In the genomic region with DNA sequence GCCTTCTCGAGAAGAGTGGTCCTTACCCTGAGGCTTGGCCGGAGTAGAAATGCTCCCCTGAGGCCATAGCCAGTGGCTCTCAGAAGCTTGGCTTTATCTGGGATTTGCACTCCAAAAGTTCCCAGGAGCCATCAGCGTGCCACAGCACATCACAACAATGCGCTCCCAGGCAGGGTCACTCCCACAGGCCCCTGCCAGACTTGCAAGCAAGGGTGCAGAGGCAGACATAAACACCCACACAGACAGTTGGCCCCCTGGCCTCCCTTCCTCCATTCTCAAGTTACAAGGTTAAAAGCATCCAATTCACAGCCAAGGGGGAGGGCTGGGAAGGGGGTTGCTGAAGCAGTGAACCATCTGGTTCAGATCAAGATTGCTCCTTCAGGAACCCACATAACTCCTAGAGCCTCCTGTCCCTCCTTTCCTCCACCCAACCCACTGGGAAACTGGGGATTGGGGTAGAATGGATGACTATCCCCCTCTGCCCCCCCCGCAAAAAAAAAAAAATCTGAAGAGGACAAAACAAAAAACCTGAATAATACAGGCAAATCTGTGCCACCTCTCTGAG, we compare ENCODE assay signal across 9 cellular contexts. TPM values are rescaled to one million over a fixed set of nuclear protein-coding genes. Genes with fewer than 3 reads are reported as not detected.
DNase-seq lines count a peak whose midpoint lies in the region; ATAC-seq, FAIRE-seq and TF ChIP-seq lines count a peak whose summit lies in the region.
"Had no signal": no experiment of that assay in that cellular context is flagged by ENCODE, and none has a peak within 500 bp of the region (broad histone marks: within the 10 kb centered on the region; RNA-seq: fewer than 3 reads in every experiment).

No MANE protein-coding gene starts in this region.

- TF ChIP-seq RAD21 in GM12878 (IDR thresholded peaks at IDR 0.05; ENCODE audit: insufficient read depth, low read depth, low read length), result 0 out of 2 replicates have a peak, but pooled peaks have one; percentile 5

- peaks cover 65% of the 10 kb centered on the region for H3K79me2 ChIP-seq in GM12878 (ENCODE audit: control insufficient read depth, insufficient read depth, low read length)

- no peak for TF ChIP-seq POLR2A in GM12878 (IDR thresholded peaks at IDR 0.05; ENCODE audit: low read depth, low read length)

- no peak overlapping the region for H2AFZ ChIP-seq in GM12878 (ENCODE audit: control insufficient read depth, low read depth, low read length)

- DNase-seq in D341Med (ENCODE audit: low spot score), result peak; percentile 78
- no peak for DNase-seq in GM12878 (ENCODE audit: low read depth, low spot score)
- peak; percentile 55 for DNase-seq in myocyte (ENCODE audit: low read depth)
- DNase-seq in NCI-H446 treated with DMSO at 0.1 percent for 48 hours (lab: John Stamatoyannopoulos, UW), result no peak
- no peak for DNase-seq in NK-92 treated with Interleukin-12 subunit alpha and Interleukin-12 subunit beta, amount 100 ng/mL, for 24 hours (lab: John Stamatoyannopoulos, UW)

- H3K27ac ChIP-seq in KOPT-K1 (ENCODE audit: low read depth, low read length, poor library complexity, severe bottlenecking) (peak overlapping the region; percentile 74), GM12878 (ENCODE audit: control insufficient read depth, insufficient read depth) (peak overlapping the region; percentile 71)

- 12% methylated on average over 5 of the region's 5 CpGs for WGBS in GM12878 (ENCODE audit: insufficient coverage, insufficient replicate concordance, low lambda C conversion rate, missing lambda C conversion rate)

- intact Hi-C loops in GM12878 (cut with micrococcal nuclease; ENCODE audit: unreplicated experiment), result loop anchor here (10.0 kb wide), 1 partner anchor 872 kb away; a partner anchor contains a TSS

- TSS peak; percentile 56 for BruUV-seq in GM12878 (replicated peaks; lab: Mats Ljungman, UMichigan)

- H3K4me3 ChIP-seq in GM12878, result peak overlapping the region; percentile 88

- POLR2A ChIA-PET in GM12878 (lab: Charles Lee), result interaction anchor here (0.7 to 4.3 kb wide), 15 partner anchors 9 to 88 kb away, joined by 3 to 30 read pairs (median 5); a partner anchor contains a TSS

- TF ChIP-seq EP300 in GM12878 (IDR thresholded peaks at IDR 0.05; ENCODE audit: borderline replicate concordance in 1 of 2, control insufficient read depth in 1 of 2, low read depth in 2 of 2, low read length in 2 of 2), result no peak

- H3K9me3 ChIP-seq in KOPT-K1 (ENCODE audit: insufficient read depth, low read length, poor library complexity, severe bottlenecking), result no peaks in the 10 kb centered on the region
- H3K9me3 ChIP-seq in GM12878 (replicated peaks; ENCODE audit: control insufficient read depth, insufficient read depth, low read length), result no peaks in the 10 kb centered on the region

- RAD21 ChIA-PET in GM12878 (lab: Charles Lee; ENCODE audit: unreplicated experiment), result interaction anchor here (0.9 to 3.5 kb wide), 9 partner anchors 9 to 56 kb away, joined by 3 to 30 read pairs (median 11); a partner anchor contains a TSS

- H3K36me3 ChIP-seq in KOPT-K1 (ENCODE audit: insufficient read depth, low read length) (peaks cover 13% of the 10 kb centered on the region; the same call in 1 of the 2 replicates), GM12878 (ENCODE audit: control insufficient read depth in 2 of 2, insufficient read depth in 2 of 2, low read length in 1 of 2) (peaks cover 0 to 4% of the 10 kb centered on the region in 2 experiments; a peak in 1 of 4 replicates)

- peaks cover 40% of the 10 kb centered on the region for H3K4me1 ChIP-seq in GM12878 (ENCODE audit: control insufficient read depth, insufficient read depth, low read length)

- ATAC-seq in GM12878, result peak; percentile 4; the same call in 1 of the 3 replicates
- no peak for ATAC-seq in HG03139 (IDR thresholded peaks at IDR 0.05; ENCODE audit: unreplicated experiment)
- ATAC-seq in HG02678 (IDR thresholded peaks at IDR 0.05; ENCODE audit: unreplicated experiment), result no peak

- no peaks in the 10 kb centered on the region for H3K27me3 ChIP-seq in GM12878 (replicated peaks in 1 of 2; ENCODE audit: control insufficient read depth in 2 of 2, insufficient read depth in 2 of 2, low read length in 1 of 2)

- SMC1A ChIA-PET in GM12878 (lab: Charles Lee; ENCODE audit: uncharacterized antibody, unreplicated experiment), result interaction anchor here (1.0 to 5.0 kb wide), 16 partner anchors 8 to 85 kb away, joined by 3 to 36 read pairs (median 6); a partner anchor contains a TSS

- H3K4me2 ChIP-seq in GM12878 (ENCODE audit: control insufficient read depth, insufficient read depth), result peak overlapping the region; percentile 78

- no peaks in the 10 kb centered on the region for H4K20me1 ChIP-seq in GM12878 (ENCODE audit: control insufficient read depth, insufficient read depth)

- in situ Hi-C loops in GM12878 (cut with MboI), result no loop called here

- TF ChIP-seq CTCF in GM12878 (IDR thresholded peaks at IDR 0.05 in 2 of 3, conservative IDR thresholded peaks at IDR 0.05 in 1 of 3; ENCODE audit: control insufficient read depth in 2 of 3, extremely low read depth in 1 of 3, insufficient read depth in 1 of 3, low read depth in 3 of 3, low read length in 3 of 3), result no peak

- CTCF ChIA-PET in GM12878 (lab: Yijun Ruan, JAX), result interaction anchor here (0.6 to 4.0 kb wide), 4 partner anchors 18 to 94 kb away, joined by 3 to 25 read pairs (median 3); a partner anchor contains a TSS

- peak overlapping the region; percentile 83 for H3K9ac ChIP-seq in GM12878 (ENCODE audit: control insufficient read depth, insufficient read depth, low read length)

- FAIRE-seq in GM12878 (lab: Jason Lieb, UNC), result no peak
- FAIRE-seq: TTC549 had no signal

RNA-seq across cellular contexts. Expression of a gene that starts 1.8 kb away (rescaled TPM):
- total RNA-seq in GM12878 (2013; cell fraction: nucleolus; rRNA removed), result 143 and 167 TPM in 2 replicates
- total RNA-seq in GM12878 (2014; rRNA removed) (40.2 and 43.7 TPM in 2 replicates), GM12878 (2014; rRNA removed; fragmentation: Illumina TruSeq; extraction: Trizol) (22.7 and 28.4 TPM in 2 replicates), GM12878 (2021) (61.7 and 66.7 TPM in 2 replicates), myocyte (14.4 and 16.5 TPM in 2 replicates)
- 8.7 TPM for polyA plus RNA-seq in GM12878 (2011; ENCODE audit: low read depth)
- polyA plus RNA-seq in GM12878 (2011; rRNA removed) (20.7 and 29.7 TPM in 2 replicates), GM12878 (2014; fragmentation: Illumina TruSeq; extraction: Trizol) (4.9 and 15.5 TPM in 2 replicates), GM12878 (2014; fragmentation: Nextera tagmentation; extraction: Ambion mirVana) (1 to 10 TPM in 1 of 2 experiments, under 1 TPM in 1; 0.95 to 1.4 TPM), GM12878 (2014; rRNA removed) (39.5 and 49.8 TPM in 2 replicates), GM12878 (2016; fragmentation: Nextera tagmentation; extraction: Ambion mirVana) (10 to 100 TPM; 10.5 to 23.4 TPM)
- polyA plus RNA-seq in GM12878 (2011; cell fraction: cytosol; rRNA removed), result 35.3 and 44.9 TPM in 2 replicates
- polyA plus RNA-seq in GM12878 (2011; cell fraction: nucleus; rRNA removed), result 23.2 and 29.6 TPM in 2 replicates
- polyA plus RNA-seq in GM12878 (2012), result 35.0 and 38.4 TPM in 2 replicates
- 68.2 and 127 TPM in 2 replicates for polyA minus RNA-seq in GM12878 (2011; rRNA and poly(A)+ RNA removed)
- 39.0 and 49.5 TPM in 2 replicates for polyA minus RNA-seq in GM12878 (2011; cell fraction: cytosol; rRNA and poly(A)+ RNA removed)
- polyA minus RNA-seq in GM12878 (2011; cell fraction: nucleus; rRNA and poly(A)+ RNA removed), result 38.8 and 58.4 TPM in 2 replicates
- polyA plus RNA-seq in myocyte (2012), result 22.7 TPM

RNA-seq across cellular contexts. Expression of a gene that starts 17.3 kb away (rescaled TPM):
- 54.6 and 60.5 TPM in 2 replicates for total RNA-seq in GM12878 (2013; cell fraction: nucleolus; rRNA removed)
- 12.9 and 13.5 TPM in 2 replicates for total RNA-seq in GM12878 (2014; rRNA removed)
- total RNA-seq in GM12878 (2014; rRNA removed; fragmentation: Illumina TruSeq; extraction: Trizol), result 5.0 and 5.4 TPM in 2 replicates
- 17.6 and 18.7 TPM in 2 replicates for total RNA-seq in GM12878 (2021)
- polyA plus RNA-seq in GM12878 (2011; ENCODE audit: low read depth), result 6.8 TPM
- 5.1 and 9.5 TPM in 2 replicates for polyA plus RNA-seq in GM12878 (2011; rRNA removed)
- 9.9 and 11.6 TPM in 2 replicates for polyA plus RNA-seq in GM12878 (2011; cell fraction: cytosol; rRNA removed)
- 60.0 and 67.4 TPM in 2 replicates for polyA plus RNA-seq in GM12878 (2011; cell fraction: nucleus; rRNA removed)
- polyA plus RNA-seq in GM12878 (2012), result 8.0 and 8.3 TPM in 2 replicates
- polyA plus RNA-seq in GM12878 (2014; fragmentation: Illumina TruSeq; extraction: Trizol), result 2.8 and 6.2 TPM in 2 replicates
- polyA plus RNA-seq in GM12878 (2014; fragmentation: Nextera tagmentation; extraction: Ambion mirVana), result 1 to 10 TPM in 1 of 2 experiments, under 1 TPM in 1; 0.60 to 1.5 TPM
- polyA plus RNA-seq in GM12878 (2014; rRNA removed), result 13.6 and 15.7 TPM in 2 replicates
- 1 to 10 TPM; 5.8 to 8.5 TPM for polyA plus RNA-seq in GM12878 (2016; fragmentation: Nextera tagmentation; extraction: Ambion mirVana)
- polyA minus RNA-seq in GM12878 (2011; rRNA and poly(A)+ RNA removed), result 5.4 and 12.7 TPM in 2 replicates
- 4.7 and 6.3 TPM in 2 replicates for polyA minus RNA-seq in GM12878 (2011; cell fraction: cytosol; rRNA and poly(A)+ RNA removed)
- polyA minus RNA-seq in GM12878 (2011; cell fraction: nucleus; rRNA and poly(A)+ RNA removed), result 12.7 and 17.6 TPM in 2 replicates
- total RNA-seq in myocyte, result 11.4 and 16.8 TPM in 2 replicates
- 9.4 TPM for polyA plus RNA-seq in myocyte (2012)

Comparison
In these comparisons a context has a peak if more than half of its experiments do, and no peak if none do; other contexts are left out.
1. DNase-seq: peak in D341Med (single experiment) and myocyte (single experiment); none in GM12878 (single experiment), NCI-H446 treated with DMSO at 0.1 percent for 48 hours (single experiment) and NK-92 treated with Interleukin-12 subunit alpha and Interleukin-12 subunit beta, amount 100 ng/mL, for 24 hours (single experiment).